Comparison of ENCODE assay signal across 22 cellular contexts in the genomic region with DNA sequence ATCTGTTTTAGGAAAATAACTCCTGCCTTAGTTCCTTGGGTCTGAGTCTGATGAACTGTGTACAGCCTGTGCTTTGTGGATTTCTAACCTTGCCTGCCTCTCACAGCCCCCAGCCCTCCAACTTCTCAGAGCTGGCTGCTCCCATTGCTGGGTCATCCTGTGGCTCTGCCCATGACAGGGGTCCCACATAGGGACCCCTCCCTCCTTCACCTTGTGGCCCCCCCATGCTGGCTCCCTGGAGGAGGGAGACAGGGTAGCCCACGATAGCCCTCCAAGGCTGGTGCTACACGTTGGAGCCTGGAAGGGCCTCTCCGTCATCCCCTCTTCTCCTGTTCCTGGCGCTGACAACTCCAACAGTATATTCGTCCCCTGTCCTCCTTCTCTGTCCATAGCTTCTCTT. TPM values are rescaled to one million over a fixed set of nuclear protein-coding genes. Genes with fewer than 3 reads are reported as not detected.
"Had no signal": no experiment of that assay in that cellular context is flagged by ENCODE, and none has a peak within 500 bp of the region (broad histone marks: within the 10 kb centered on the region; RNA-seq: fewer than 3 reads in every experiment).

No MANE protein-coding gene starts in this region.

- H3K27ac ChIP-seq: foreskin keratinocyte, left ventricle myocardium inferior, psoas muscle, right atrium auricular region, stomach, upper lobe of left lung had no signal

- H3K9ac ChIP-seq: SK-N-SH had no signal

- ATAC-seq: activated CD8-positive, alpha-beta T cell treated with anti-CD3 and anti-CD28 coated beads, Interleukin-2, amount 10 ng/mL, durations not matched to agents 7 days and 5 days; activated naive CD4-positive, alpha-beta T cell treated with anti-CD3 and anti-CD28 coated beads, Interleukin-2, amount 50 U/mL, for 72 hours; foreskin keratinocyte; psoas muscle; stimulated activated effector memory CD8-positive, alpha-beta T cell treated with anti-CD3 and anti-CD28 coated beads, Interleukin-12 subunit alpha, Interleukin-12 subunit beta, amount 100 ng/mL, for 72 hours; T-cell had no signal

- H3K4me3 ChIP-seq: left ventricle myocardium inferior, psoas muscle, right atrium auricular region, stomach, upper lobe of left lung had no signal

- DNase-seq: activated CD4-positive, alpha-beta T cell treated with anti-CD3 and anti-CD28 coated beads for 1 hour; activated CD4-positive, alpha-beta T cell treated with anti-CD3 and anti-CD28 coated beads, Interleukin-2, amount 50 U/mL, for 1 hour; activated CD8-positive, alpha-beta T cell treated with anti-CD3 and anti-CD28 coated beads, Interleukin-2, amount 10 ng/mL, durations not matched to agents 7 days and 5 days; aorta; effector CD4-positive, alpha-beta T cell; erythroblast; foreskin keratinocyte; left ventricle myocardium inferior; nephron progenitor cell; psoas muscle; SK-N-SH; stimulated activated CD4-positive, alpha-beta T cell treated with anti-CD3 and anti-CD28 coated beads, Interleukin-1b, Interleukin-23, amount 100 ng/mL, for 48 hours; stomach; T-cell had no signal

- H3K36me3 Mint-ChIP-seq: brain; mesothelial cell of epicardium; stimulated activated effector memory CD8-positive, alpha-beta T cell treated with anti-CD3 and anti-CD28 coated beads, Interleukin-12 subunit alpha, Interleukin-12 subunit beta, amount 100 ng/mL, for 72 hours; T-cell had no signal

- H3K9me3 Mint-ChIP-seq: activated naive CD4-positive, alpha-beta T cell treated with anti-CD3 and anti-CD28 coated beads, Interleukin-2, amount 50 U/mL, for 72 hours; activated T-helper 1 cell treated with anti-CD3 and anti-CD28 coated beads, Interleukin-12 subunit alpha, Interleukin-12 subunit beta, Interleukin-2, Interleukin-4 antibody, amounts not matched to agents 30 ng/mL and 10 ng/mL and 1 ng/mL, durations not matched to agents 14 hours and 24 hours and 36 hours; brain; dendritic cell treated with granulocyte-macrophage colony-stimulating factor and Interleukin-4, amounts not matched to agents 40 ng/mL and 50 ng/mL, for 4 days; mesothelial cell of epicardium; nephron progenitor cell; stimulated activated effector memory CD8-positive, alpha-beta T cell treated with anti-CD3 and anti-CD28 coated beads, Interleukin-12 subunit alpha, Interleukin-12 subunit beta, amount 100 ng/mL, for 72 hours; T-cell had no signal

- H3K4me1 ChIP-seq: foreskin keratinocyte, psoas muscle had no signal

- H3K4me3 Mint-ChIP-seq: activated CD8-positive, alpha-beta T cell treated with anti-CD3 and anti-CD28 coated beads, Interleukin-2, amount 10 ng/mL, durations not matched to agents 7 days and 5 days; activated T-helper 1 cell treated with anti-CD3 and anti-CD28 coated beads, Interleukin-12 subunit alpha, Interleukin-12 subunit beta, Interleukin-2, Interleukin-4 antibody, amounts not matched to agents 30 ng/mL and 10 ng/mL and 1 ng/mL, durations not matched to agents 14 hours and 24 hours and 36 hours; dendritic cell treated with granulocyte-macrophage colony-stimulating factor and Interleukin-4, amounts not matched to agents 40 ng/mL and 50 ng/mL, for 4 days; mesothelial cell of epicardium; nephron progenitor cell; stimulated activated effector memory CD8-positive, alpha-beta T cell treated with anti-CD3 and anti-CD28 coated beads, Interleukin-12 subunit alpha, Interleukin-12 subunit beta, amount 100 ng/mL, for 72 hours; T-cell had no signal

- H3K9me3 ChIP-seq: left ventricle myocardium inferior, psoas muscle, right atrium auricular region, SK-N-SH, stomach, upper lobe of left lung had no signal

- H3K4me2 ChIP-seq: SK-N-SH had no signal

- H3K36me3 ChIP-seq: left ventricle myocardium inferior, right atrium auricular region, stomach, upper lobe of left lung had no signal

- H3K27me3 ChIP-seq: right atrium auricular region had no signal

- H3K27ac Mint-ChIP-seq: activated CD8-positive, alpha-beta T cell treated with anti-CD3 and anti-CD28 coated beads, Interleukin-2, amount 10 ng/mL, durations not matched to agents 7 days and 5 days; activated naive CD4-positive, alpha-beta T cell treated with anti-CD3 and anti-CD28 coated beads, Interleukin-2, amount 50 U/mL, for 72 hours; activated T-helper 1 cell treated with anti-CD3 and anti-CD28 coated beads, Interleukin-12 subunit alpha, Interleukin-12 subunit beta, Interleukin-2, Interleukin-4 antibody, amounts not matched to agents 30 ng/mL and 10 ng/mL and 1 ng/mL, durations not matched to agents 14 hours and 24 hours and 36 hours; dendritic cell treated with granulocyte-macrophage colony-stimulating factor and Interleukin-4, amounts not matched to agents 40 ng/mL and 50 ng/mL, for 4 days; mesothelial cell of epicardium; nephron progenitor cell; stimulated activated effector memory CD8-positive, alpha-beta T cell treated with anti-CD3 and anti-CD28 coated beads, Interleukin-12 subunit alpha, Interleukin-12 subunit beta, amount 100 ng/mL, for 72 hours; T-cell had no signal

RNA-seq across cellular contexts. Expression of gene DENND2A, which starts 2.8 kb away (rescaled TPM):
- total RNA-seq: activated CD8-positive, alpha-beta T cell treated with anti-CD3 and anti-CD28 coated beads, Interleukin-2, amount 10 ng/mL, durations not matched to agents 7 days and 5 days; activated naive CD4-positive, alpha-beta T cell treated with anti-CD3 and anti-CD28 coated beads, Interleukin-2, amount 50 U/mL, for 72 hours; activated T-helper 1 cell treated with anti-CD3 and anti-CD28 coated beads, Interleukin-12 subunit alpha, Interleukin-12 subunit beta, Interleukin-2, Interleukin-4 antibody, amounts not matched to agents 30 ng/mL and 10 ng/mL and 1 ng/mL, durations not matched to agents 14 hours and 24 hours and 36 hours had no signal
